ENCODE assay signal across 1 cellular context in genomic region chr2:215693269-215693998, GRCh38.
TF ChIP-seq lines count a peak whose summit lies in the region.

No MANE protein-coding gene starts in this region.

TF ChIP-seq in K562, 482 proteins besides CTCF, POLR2A, EP300 and RAD21 (continued from another document):
- TF ChIP-seq FOSL1 (tag; conservative IDR thresholded peaks at IDR 0.05) (peak; percentile 26; the same call in 1 of the 2 replicates), ATF3 (IDR thresholded peaks at IDR 0.05) (peak; percentile 36; the same call in 1 of the 2 replicates), ATF3 (CRISPR knock-in tag; conservative IDR thresholded peaks at IDR 0.05) (no peak), JUND (IDR thresholded peaks at IDR 0.05; ENCODE audit: borderline replicate concordance, low read depth, low read length) (peak; percentile 8; the same call in 1 of the 2 replicates), JUND (tag; IDR thresholded peaks at IDR 0.05; ENCODE audit: borderline replicate concordance, low read depth, low read length) (no peak)
- TF ChIP-seq, protein P1, sequence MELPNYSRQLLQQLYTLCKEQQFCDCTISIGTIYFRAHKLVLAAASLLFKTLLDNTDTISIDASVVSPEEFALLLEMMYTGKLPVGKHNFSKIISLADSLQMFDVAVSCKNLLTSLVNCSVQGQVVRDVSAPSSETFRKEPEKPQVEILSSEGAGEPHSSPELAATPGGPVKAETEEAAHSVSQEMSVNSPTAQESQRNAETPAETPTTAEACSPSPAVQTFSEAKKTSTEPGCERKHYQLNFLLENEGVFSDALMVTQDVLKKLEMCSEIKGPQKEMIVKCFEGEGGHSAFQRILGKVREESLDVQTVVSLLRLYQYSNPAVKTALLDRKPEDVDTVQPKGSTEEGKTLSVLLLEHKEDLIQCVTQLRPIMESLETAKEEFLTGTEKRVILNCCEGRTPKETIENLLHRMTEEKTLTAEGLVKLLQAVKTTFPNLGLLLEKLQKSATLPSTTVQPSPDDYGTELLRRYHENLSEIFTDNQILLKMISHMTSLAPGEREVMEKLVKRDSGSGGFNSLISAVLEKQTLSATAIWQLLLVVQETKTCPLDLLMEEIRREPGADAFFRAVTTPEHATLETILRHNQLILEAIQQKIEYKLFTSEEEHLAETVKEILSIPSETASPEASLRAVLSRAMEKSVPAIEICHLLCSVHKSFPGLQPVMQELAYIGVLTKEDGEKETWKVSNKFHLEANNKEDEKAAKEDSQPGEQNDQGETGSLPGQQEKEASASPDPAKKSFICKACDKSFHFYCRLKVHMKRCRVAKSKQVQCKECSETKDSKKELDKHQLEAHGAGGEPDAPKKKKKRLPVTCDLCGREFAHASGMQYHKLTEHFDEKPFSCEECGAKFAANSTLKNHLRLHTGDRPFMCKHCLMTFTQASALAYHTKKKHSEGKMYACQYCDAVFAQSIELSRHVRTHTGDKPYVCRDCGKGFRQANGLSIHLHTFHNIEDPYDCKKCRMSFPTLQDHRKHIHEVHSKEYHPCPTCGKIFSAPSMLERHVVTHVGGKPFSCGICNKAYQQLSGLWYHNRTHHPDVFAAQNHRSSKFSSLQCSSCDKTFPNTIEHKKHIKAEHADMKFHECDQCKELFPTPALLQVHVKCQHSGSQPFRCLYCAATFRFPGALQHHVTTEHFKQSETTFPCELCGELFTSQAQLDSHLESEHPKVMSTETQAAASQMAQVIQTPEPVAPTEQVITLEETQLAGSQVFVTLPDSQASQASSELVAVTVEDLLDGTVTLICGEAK (IDR thresholded peaks at IDR 0.05) = peak; percentile 68
- TF ChIP-seq, protein P1 (CRISPR knock-in tag; IDR thresholded peaks at IDR 0.05) = no peak
